In genomic region chr1:225995919-225996864, GRCh38 we compare ENCODE assay signal across 13 cellular contexts. TPM values are rescaled to one million over a fixed set of nuclear protein-coding genes. Genes with fewer than 3 reads are reported as not detected.
DNase-seq lines count a peak whose midpoint lies in the region; ATAC-seq and TF ChIP-seq lines count a peak whose summit lies in the region.
"Had no signal": no experiment of that assay in that cellular context is flagged by ENCODE, and none has a peak within 500 bp of the region (broad histone marks: within the 10 kb centered on the region; RNA-seq: fewer than 3 reads in every experiment).

No MANE protein-coding gene starts in this region.

- no peak for ATAC-seq in HG02973 (IDR thresholded peaks at IDR 0.05; ENCODE audit: unreplicated experiment)
- no peak for ATAC-seq in left lobe of liver

- no peaks in the 10 kb centered on the region for H3K27me3 ChIP-seq in Caco-2 (replicated peaks; ENCODE audit: control insufficient read depth, insufficient read depth, low read length)
- H3K27me3 ChIP-seq in KMS-11 (ENCODE audit: insufficient read depth, low read depth), result no peaks in the 10 kb centered on the region

- no peak for DNase-seq in Caco-2
- no peak for DNase-seq in activated naive CD8-positive, alpha-beta T cell treated with anti-CD3 and anti-CD28 coated beads for 36 hours
- no peak for DNase-seq in stimulated activated CD4-positive, alpha-beta T cell treated with anti-CD3 and anti-CD28 coated beads, Interleukin-4, amount 100 ng/mL, for 24 hours
- no peak for DNase-seq in COLO829 (ENCODE audit: low spot score)
- no peak for DNase-seq in left lobe of liver (ENCODE audit: low spot score)
- DNase-seq: activated CD4-positive, alpha-beta T cell treated with anti-CD3 and anti-CD28 coated beads for 4 hours; DMS153; occipital lobe; stimulated activated CD4-positive, alpha-beta T cell treated with anti-CD3 and anti-CD28 coated beads, Interleukin-4, amount 100 ng/mL, for 4 hours had no signal

- no peak overlapping the region for H3K4me3 ChIP-seq in Caco-2 (ENCODE audit: low read depth, low read length)
- H3K4me3 ChIP-seq in KMS-11 (IDR thresholded peaks at IDR 0.05; ENCODE audit: insufficient read depth, low read depth, low read length), result no peak overlapping the region

- H3K36me3 Mint-ChIP-seq in Caco-2 (ENCODE audit: insufficient read depth, unreplicated experiment) (peaks cover 55% of the 10 kb centered on the region), nephron (ENCODE audit: low read depth) (peaks cover 26% of the 10 kb centered on the region)
- peaks cover 31% of the 10 kb centered on the region for H3K36me3 Mint-ChIP-seq in activated naive CD8-positive, alpha-beta T cell treated with anti-CD3 and anti-CD28 coated beads for 36 hours

- H3K36me3 ChIP-seq in Caco-2 (ENCODE audit: control insufficient read depth, insufficient read depth, low read length) (no peaks in the 10 kb centered on the region; the same call in none of the 2 replicates), KMS-11 (ENCODE audit: insufficient read depth) (peaks cover 7% of the 10 kb centered on the region; the same call in 1 of the 2 replicates)

- peak overlapping the region; percentile 3 for H3K4me3 Mint-ChIP-seq in Caco-2 (ENCODE audit: unreplicated experiment)
- peak overlapping the region; percentile 70 for H3K4me3 Mint-ChIP-seq in activated naive CD8-positive, alpha-beta T cell treated with anti-CD3 and anti-CD28 coated beads for 36 hours
- H3K4me3 Mint-ChIP-seq in nephron, result peak overlapping the region; percentile 70 to 81 (median 75)

- H3K9me3 ChIP-seq in Caco-2, result no peaks in the 10 kb centered on the region

- H3K4me1 ChIP-seq in Caco-2, result peaks cover 17% of the 10 kb centered on the region
- peaks cover 85% of the 10 kb centered on the region for H3K4me1 ChIP-seq in KMS-11 (ENCODE audit: low read depth, poor library complexity, severe bottlenecking)

- H3K4me1 Mint-ChIP-seq in Caco-2 (ENCODE audit: low read depth, unreplicated experiment) (peaks cover 13% of the 10 kb centered on the region), nephron (peaks cover 30% of the 10 kb centered on the region)
- peaks cover 48% of the 10 kb centered on the region for H3K4me1 Mint-ChIP-seq in activated naive CD8-positive, alpha-beta T cell treated with anti-CD3 and anti-CD28 coated beads for 36 hours

- peak overlapping the region; percentile 95; the same call in 1 of the 2 replicates for H3K4me2 ChIP-seq in KMS-11

- BruUV-seq in Caco-2 (replicated peaks; lab: Mats Ljungman, UMichigan), result no TSS peak

- CTCF ChIA-PET in Caco-2 (lab: Charles Lee), result no interaction called here

- H3K9me3 Mint-ChIP-seq in Caco-2 (ENCODE audit: unreplicated experiment) (no peaks in the 10 kb centered on the region), nephron (no peaks in the 10 kb centered on the region)
- no peaks in the 10 kb centered on the region for H3K9me3 Mint-ChIP-seq in activated naive CD8-positive, alpha-beta T cell treated with anti-CD3 and anti-CD28 coated beads for 36 hours

- no peak overlapping the region for H3K27ac ChIP-seq in KMS-11

- H3K27ac Mint-ChIP-seq in Caco-2 (ENCODE audit: unreplicated experiment) (no peak overlapping the region), nephron (peak overlapping the region in 2 of 3 experiments; percentile 37 to 70)
- peak overlapping the region; percentile 74 for H3K27ac Mint-ChIP-seq in activated naive CD8-positive, alpha-beta T cell treated with anti-CD3 and anti-CD28 coated beads for 36 hours

- POLR2A ChIA-PET in Caco-2 (lab: Charles Lee), result no interaction called here

- H3K9ac ChIP-seq in KMS-11, result no peak overlapping the region

- H4K20me1 ChIP-seq in KMS-11 (ENCODE audit: insufficient read depth), result no peaks in the 10 kb centered on the region; the same call in 1 of the 2 replicates

- H3K79me2 ChIP-seq in KMS-11 (ENCODE audit: insufficient read depth, low read depth), result peaks cover 67% of the 10 kb centered on the region

- no peaks in the 10 kb centered on the region for H3K27me3 Mint-ChIP-seq in Caco-2 (ENCODE audit: insufficient read depth, unreplicated experiment)
- H3K27me3 Mint-ChIP-seq in activated naive CD8-positive, alpha-beta T cell treated with anti-CD3 and anti-CD28 coated beads for 36 hours, result no peaks in the 10 kb centered on the region
- H3K27me3 Mint-ChIP-seq in nephron (ENCODE audit: low read depth), result no peaks in the 10 kb centered on the region

- no peak overlapping the region for H2AFZ ChIP-seq in KMS-11 (ENCODE audit: low read depth)

- TF ChIP-seq CTCF in Caco-2 (IDR thresholded peaks at IDR 0.05; ENCODE audit: insufficient read depth in 1 of 2, low read depth in 1 of 2, low read length in 1 of 2, severe bottlenecking in 1 of 2, unreplicated experiment in 1 of 2) (no peak), KMS-11 (conservative IDR thresholded peaks at IDR 0.05; ENCODE audit: low read depth, low read length) (no peak), nephron (IDR thresholded peaks at IDR 0.05; ENCODE audit: unreplicated experiment in 3 of 3) (no peak)

- intact Hi-C loops in Caco-2 (cut with micrococcal nuclease; ENCODE audit: unreplicated experiment), result loop anchor here (5.0 kb wide), 1 partner anchor 126 kb away; no protein-coding TSS in a partner anchor

RNA-seq across cellular contexts. Expression of gene SDE2, which starts 3.0 kb away (rescaled TPM):
- 16.6 and 18.6 TPM in 2 replicates for total RNA-seq in Caco-2 (2022)
- 10 to 100 TPM; 20.0 to 21.2 TPM for total RNA-seq in activated naive CD8-positive, alpha-beta T cell treated with anti-CD3 and anti-CD28 coated beads for 36 hours
- 8.0 TPM for total RNA-seq in left lobe of liver

RNA-seq across cellular contexts. Expression of gene LEFTY2, which starts 55.2 kb away (rescaled TPM):
- total RNA-seq in Caco-2 (2022) (not detected in 2 replicates), left lobe of liver (not detected)
- total RNA-seq in activated naive CD8-positive, alpha-beta T cell treated with anti-CD3 and anti-CD28 coated beads for 36 hours, result not detected
- total RNA-seq: kidney epithelial cell had no signal

Comparison
In these comparisons a context has a peak if more than half of its experiments do, and no peak if none do; other contexts are left out.
1. H3K4me3 Mint-ChIP-seq: peak in every context shown above with its lines; median percentile 75 in nephron; 70 in activated naive CD8-positive, alpha-beta T cell treated with anti-CD3 and anti-CD28 coated beads for 36 hours; 3 in Caco-2.